Comparison of ENCODE assay signal across 11 cellular contexts in genomic region chrX:134821370-134821769, GRCh38. TPM values are rescaled to one million over a fixed set of nuclear protein-coding genes. Genes with fewer than 3 reads are reported as not detected.
DNase-seq lines count a peak whose midpoint lies in the region; TF ChIP-seq lines count a peak whose summit lies in the region.
"Had no signal": no experiment of that assay in that cellular context is flagged by ENCODE, and none has a peak within 500 bp of the region (broad histone marks: within the 10 kb centered on the region; RNA-seq: fewer than 3 reads in every experiment).

No MANE protein-coding gene starts in this region.

- no peak for TF ChIP-seq CTCF in chondrocyte (IDR thresholded peaks at IDR 0.05)
- no peak for TF ChIP-seq CTCF in ascending aorta (IDR thresholded peaks at IDR 0.05)

- H3K4me1 ChIP-seq in BLaER1 (peaks cover 8% of the 10 kb centered on the region), ascending aorta (no peaks in the 10 kb centered on the region), Karpas-422 (ENCODE audit: low read length) (no peaks in the 10 kb centered on the region)

- H3K27me3 Mint-ChIP-seq in chondrocyte (ENCODE audit: low read depth): no peaks in the 10 kb centered on the region

- no peaks in the 10 kb centered on the region for H3K79me2 ChIP-seq in Karpas-422 (ENCODE audit: low read length)

- no peaks in the 10 kb centered on the region for H3K9me2 ChIP-seq in Karpas-422 (replicated peaks; ENCODE audit: insufficient read depth, low read length)

- peaks cover 5% of the 10 kb centered on the region for H3K4me1 Mint-ChIP-seq in chondrocyte (ENCODE audit: low read depth)

- no peak overlapping the region for H3K27ac ChIP-seq in BLaER1
- H3K27ac ChIP-seq in ascending aorta: no peak overlapping the region
- H3K27ac ChIP-seq in Karpas-422 (ENCODE audit: low read length): no peak overlapping the region

- H3K36me3 Mint-ChIP-seq in chondrocyte (ENCODE audit: low read depth): no peaks in the 10 kb centered on the region

- no peak overlapping the region for H3K4me3 Mint-ChIP-seq in chondrocyte (ENCODE audit: unreplicated experiment)

- intact Hi-C loops in ascending aorta (cut with DNase I): no loop called here

- no peak overlapping the region for H3K4me3 ChIP-seq in BLaER1
- H3K4me3 ChIP-seq in ascending aorta: no peak overlapping the region
- no peak overlapping the region for H3K4me3 ChIP-seq in Karpas-422 (ENCODE audit: low read length)
- H3K4me3 ChIP-seq: skin epidermis had no signal

- H4K20me1 ChIP-seq in BLaER1 (peaks cover 6% of the 10 kb centered on the region; the same call in 1 of the 2 replicates), Karpas-422 (ENCODE audit: insufficient read depth, low read depth, low read length) (no peaks in the 10 kb centered on the region)

- H3K36me3 ChIP-seq in BLaER1 (no peaks in the 10 kb centered on the region), ascending aorta (no peaks in the 10 kb centered on the region), Karpas-422 (ENCODE audit: insufficient read depth, low read length) (no peaks in the 10 kb centered on the region)

- H3K27me3 ChIP-seq in BLaER1 (peaks cover 69% of the 10 kb centered on the region), ascending aorta (no peaks in the 10 kb centered on the region), Karpas-422 (ENCODE audit: low read length) (no peaks in the 10 kb centered on the region)

- H3K9me3 Mint-ChIP-seq in chondrocyte (ENCODE audit: low read depth): peaks cover 6% of the 10 kb centered on the region

- H3K9ac ChIP-seq in BLaER1: no peak overlapping the region
- H3K9ac ChIP-seq in Karpas-422 (ENCODE audit: low read length): no peak overlapping the region

- H2AFZ ChIP-seq in Karpas-422 (ENCODE audit: low read length): no peak overlapping the region

- DNase-seq in HT1080 (ENCODE audit: low read depth) (peak; percentile 86), chondrocyte (ENCODE audit: low spot score) (no peak), lung microvascular endothelial cell (ENCODE audit: low read depth in 2 of 2) (peak; percentile 78 to 93), cerebellar nuclear complex (lab: John Stamatoyannopoulos, UW) (no peak), erythroblast (lab: John Stamatoyannopoulos, UW) (no peak), ascending aorta (ENCODE audit: low spot score in 2 of 2) (no peak), Karpas-422 (no peak)
- DNase-seq: activated T-cell treated with anti-CD3 and anti-CD28 coated beads, Interleukin-2, amount 50 U/mL, for 1 hour; cortex of kidney had no signal

- H3K4me2 ChIP-seq in BLaER1 (peak overlapping the region; percentile 41), Karpas-422 (ENCODE audit: low read depth, low read length, poor library complexity, severe bottlenecking) (no peak overlapping the region)

- H3K27ac Mint-ChIP-seq in chondrocyte (ENCODE audit: unreplicated experiment): peak overlapping the region; percentile 65

- H3K9me3 ChIP-seq in BLaER1 (no peaks in the 10 kb centered on the region), ascending aorta (no peaks in the 10 kb centered on the region), Karpas-422 (ENCODE audit: low read length) (no peaks in the 10 kb centered on the region)

- no peak for TF ChIP-seq POLR2A in erythroblast (IDR thresholded peaks at IDR 0.05; ENCODE audit: low read length)

RNA-seq across cellular contexts. Expression of gene PABIR2, which starts 24.4 kb away (rescaled TPM):
- total RNA-seq in HT1080 (2014; rRNA removed; shearing (Covaris generic)): 8.1 and 10.9 TPM in 2 replicates
- 27.3 and 31.8 TPM in 2 replicates for polyA plus RNA-seq in HT1080 (2015; cell fraction: cytosol; rRNA removed)
- 50.4 and 55.0 TPM in 2 replicates for polyA plus RNA-seq in HT1080 (2015; cell fraction: nucleus; rRNA removed)
- total RNA-seq in chondrocyte: 7.2 to 12.2 TPM (median 7.8 TPM) in 3 replicates
- 3.7 and 5.8 TPM in 2 replicates for total RNA-seq in lung microvascular endothelial cell
- total RNA-seq in ascending aorta: 6.8 TPM
- 23.5 and 48.2 TPM in 2 replicates for total RNA-seq in Karpas-422 (2014; rRNA removed; shearing (Covaris generic); ENCODE audit: low replicate concordance)

Comparison
In these comparisons a context has a peak if more than half of its experiments do, and no peak if none do; other contexts are left out.
1. DNase-seq: peak in HT1080 (single experiment) and lung microvascular endothelial cell (2 of 2); none in chondrocyte (single experiment), cerebellar nuclear complex (0 of 2), erythroblast (0 of 2), ascending aorta (0 of 2) and Karpas-422 (single experiment).